1 cellular context compared by ENCODE assay signal in genomic region chr17:75985986-75986385, GRCh38.
TF ChIP-seq lines count a peak whose summit lies in the region.

No MANE protein-coding gene starts in this region.

TF ChIP-seq in WTC11, 78 proteins besides CTCF, POLR2A, EP300 and RAD21 (continued from another document):
- TF ChIP-seq ARID4B (CRISPR knock-in tag; IDR thresholded peaks at IDR 0.05; ENCODE audit: borderline replicate concordance) (no peak), GRHL2 (CRISPR knock-in tag; IDR thresholded peaks at IDR 0.05; ENCODE audit: insufficient replicate concordance, severe bottlenecking) (no peak)
